In genomic region chr4:93834371-93835066, GRCh38 we compare ENCODE assay signal across 18 cellular contexts. TPM values are rescaled to one million over a fixed set of nuclear protein-coding genes. Genes with fewer than 3 reads are reported as not detected.
DNase-seq lines count a peak whose midpoint lies in the region; ATAC-seq and TF ChIP-seq lines count a peak whose summit lies in the region.
"Had no signal": no experiment of that assay in that cellular context is flagged by ENCODE, and none has a peak within 500 bp of the region (broad histone marks: within the 10 kb centered on the region; RNA-seq: fewer than 3 reads in every experiment).

No MANE protein-coding gene starts in this region.

- in situ Hi-C loops in astrocyte of the cerebellum (cut with HindIII; ENCODE audit: low sequenced_read_pairs): no loop called here

- H3K18ac ChIP-seq in H9 (ENCODE audit: insufficient read length, low read depth, low read length): no peak overlapping the region

- no peaks in the 10 kb centered on the region for H3K79me2 ChIP-seq in H9 (ENCODE audit: insufficient read depth, low read length)

- no peak overlapping the region for H3K56ac ChIP-seq in H9 (ENCODE audit: insufficient read length, low read depth, low read length)

- H2BK12ac ChIP-seq in H9 (ENCODE audit: insufficient read length, low read depth, low read length): no peak overlapping the region

- H3K36me3 ChIP-seq in iPS-20b (ENCODE audit: insufficient read depth, low read depth, low read length) (no peaks in the 10 kb centered on the region), gastroesophageal sphincter (no peaks in the 10 kb centered on the region)
- H3K36me3 ChIP-seq: tibial artery had no signal

- TF ChIP-seq POLR2A in gastroesophageal sphincter (IDR thresholded peaks at IDR 0.05): no peak

- H3K9me3 ChIP-seq in H9 (ENCODE audit: control insufficient read depth, low read depth, low read length) (no peaks in the 10 kb centered on the region), iPS-20b (ENCODE audit: insufficient read depth, low read depth, low read length) (no peaks in the 10 kb centered on the region), gastroesophageal sphincter (no peaks in the 10 kb centered on the region)
- H3K9me3 ChIP-seq: tibial artery had no signal

- no peak overlapping the region for H3K14ac ChIP-seq in H9 (ENCODE audit: insufficient read depth, low read length)

- H2AK5ac ChIP-seq in H9 (ENCODE audit: insufficient read length, low read length): no peak overlapping the region

- peaks cover 2 to 5% of the 10 kb centered on the region in 2 experiments; a peak in 4 of 5 replicates for H3K9me3 Mint-ChIP-seq in H9

- H2BK5ac ChIP-seq in H9 (ENCODE audit: insufficient read length, low read length): no peak overlapping the region

- H3K4me3 ChIP-seq in astrocyte of the cerebellum (ENCODE audit: low read depth, low read length): peak overlapping the region; percentile 33
- peak overlapping the region; percentile 63 for H3K4me3 ChIP-seq in iPS-20b (ENCODE audit: low read length)
- no peak overlapping the region for H3K4me3 ChIP-seq in gastroesophageal sphincter
- H3K4me3 ChIP-seq: tibial artery had no signal

- H3K4me3 Mint-ChIP-seq in H9: peak overlapping the region; percentile 66 to 85

- ATAC-seq in GM21786 (IDR thresholded peaks at IDR 0.05; ENCODE audit: unreplicated experiment) (no peak), gastroesophageal sphincter (no peak), GM18858 (IDR thresholded peaks at IDR 0.05; ENCODE audit: unreplicated experiment) (no peak)

- peak overlapping the region in 1 of 3 experiments; percentile 76; a peak in 1 of 7 replicates for H3K27ac Mint-ChIP-seq in H9

- DNase-seq in H9 (peak; percentile 71), astrocyte of the cerebellum (ENCODE audit: low read depth) (no peak), retina (peak; percentile 88)
- DNase-seq in stimulated activated CD4-positive, alpha-beta T cell treated with anti-CD3 and anti-CD28 coated beads, Interleukin-12 subunit alpha, Interleukin-12 subunit beta, amount 100 ng/mL, for 4 hours: no peak
- DNase-seq: activated effector memory CD4-positive, alpha-beta T cell treated with Interleukin-2 at 50 U/mL for 16 hours; AML-193; amygdala; NCI-H187 treated with DMSO at 0.1 percent for 48 hours; NCI-H748 treated with DMSO at 0.1 percent for 48 hours; tibial artery had no signal

- no peak overlapping the region for H3K4ac ChIP-seq in H9 (ENCODE audit: low read depth, low read length)

- no peak for TF ChIP-seq CTCF in H9 (conservative IDR thresholded peaks at IDR 0.05)
- no peak for TF ChIP-seq CTCF in astrocyte of the cerebellum (IDR thresholded peaks at IDR 0.05; ENCODE audit: low read depth, low read length, missing control alignments)
- TF ChIP-seq CTCF in gastroesophageal sphincter (IDR thresholded peaks at IDR 0.05): no peak

- no peak overlapping the region for H4K8ac ChIP-seq in H9 (replicated peaks; ENCODE audit: insufficient read length, low read depth, low read length)

- H4K5ac ChIP-seq in H9 (ENCODE audit: insufficient read length, low read depth, low read length): no peak overlapping the region

- no peaks in the 10 kb centered on the region for H3K79me1 ChIP-seq in H9 (ENCODE audit: insufficient read depth, low read depth, low read length, poor library complexity, severe bottlenecking)

- no CpG with 5 or more reads among the region's 38 CpGs for WGBS in H9 (ENCODE audit: extremely low coverage, insufficient read length, low lambda C conversion rate)
- WGBS in gastroesophageal sphincter (ENCODE audit: low coverage in 1 of 2), 2 donors: 6 to 8% methylated on average over 15 to 17 of the region's 38 CpGs

- peaks cover 2% of the 10 kb centered on the region; the same call in 1 of the 2 replicates for H3K4me1 ChIP-seq in H9 (ENCODE audit: insufficient read depth, low read length)
- peaks cover 30% of the 10 kb centered on the region; the same call in 1 of the 2 replicates for H3K4me1 ChIP-seq in iPS-20b (ENCODE audit: insufficient read depth, low read length)
- peaks cover 0 to 15% (median 6%) of the 10 kb centered on the region in 3 donors for H3K4me1 ChIP-seq in gastroesophageal sphincter

- H3K27me3 ChIP-seq in H9 (ENCODE audit: insufficient read depth, low read length): peaks cover 57% of the 10 kb centered on the region
- H3K27me3 ChIP-seq in iPS-20b (ENCODE audit: insufficient read depth, low read length): peaks cover 94% of the 10 kb centered on the region
- H3K27me3 ChIP-seq in gastroesophageal sphincter: peaks cover 83% of the 10 kb centered on the region

- TF ChIP-seq EP300 in gastroesophageal sphincter (IDR thresholded peaks at IDR 0.05): no peak

- no peak overlapping the region for H4K91ac ChIP-seq in H9 (ENCODE audit: insufficient read length, low read depth, low read length)

- H3K4me2 ChIP-seq in H9 (ENCODE audit: insufficient read depth, insufficient read length, low read length): peak overlapping the region; percentile 46

- H3K27me3 Mint-ChIP-seq in H9 (ENCODE audit: low read depth): peaks cover 100% of the 10 kb centered on the region

- H3K27ac ChIP-seq in H9 (ENCODE audit: insufficient read length, low read depth, low read length) (no peak overlapping the region), iPS-20b (ENCODE audit: low read length) (no peak overlapping the region), gastroesophageal sphincter (no peak overlapping the region)
- H3K27ac ChIP-seq: tibial artery had no signal

- H3K36me3 Mint-ChIP-seq in H9 (ENCODE audit: insufficient read depth in 1 of 3, low read depth in 3 of 3): no peaks in the 10 kb centered on the region; a peak in 1 of 7 replicates

- peaks cover 2% of the 10 kb centered on the region for H4K20me1 ChIP-seq in H9 (ENCODE audit: control insufficient read depth, insufficient read depth, insufficient read length)

- peaks cover 7% of the 10 kb centered on the region for H3K23me2 ChIP-seq in H9 (ENCODE audit: insufficient read length, low read depth, low read length, poor library complexity, severe bottlenecking)

- H2BK20ac ChIP-seq in H9 (ENCODE audit: low read depth, low read length, poor library complexity, severe bottlenecking): no peak overlapping the region

- H2BK120ac ChIP-seq in H9 (ENCODE audit: low read depth, low read length, poor library complexity, severe bottlenecking): no peak overlapping the region

- H3K4me1 Mint-ChIP-seq in H9: peaks cover 28 to 54% of the 10 kb centered on the region in 2 experiments

- no peak overlapping the region for H3K9ac ChIP-seq in H9 (ENCODE audit: extremely low read depth, insufficient read length, low read length)
- H3K9ac ChIP-seq in iPS-20b (ENCODE audit: low read depth, low read length): no peak overlapping the region

- H2BK15ac ChIP-seq in H9 (ENCODE audit: low read depth, low read length): no peak overlapping the region

- H3K23ac ChIP-seq in H9 (ENCODE audit: insufficient read length, low read depth, low read length): no peak overlapping the region

- no peak overlapping the region for H3T11ph ChIP-seq in H9 (ENCODE audit: low read length)

- H2AFZ ChIP-seq in H9 (ENCODE audit: low read length): no peak overlapping the region

RNA-seq across cellular contexts. Expression of gene ATOH1, which starts 6.0 kb away (rescaled TPM):
- total RNA-seq in H9 (2021): not detected in 2 replicates
- total RNA-seq in gastroesophageal sphincter: not detected
- total RNA-seq: dermis microvascular lymphatic vessel endothelial cell; M059J; renal cortical epithelial cell; T-helper 1 cell treated with Interleukin-12 subunit alpha and Interleukin-12 subunit beta and Interleukin-4 antibody, amounts not matched to agents 30 ng/mL and 1 ng/mL, for 36 hours had no signal

Comparison
In these comparisons a context has a peak if more than half of its experiments do, and no peak if none do; other contexts are left out.
1. DNase-seq: peak in H9 (single experiment) and retina (single experiment); none in astrocyte of the cerebellum (single experiment) and stimulated activated CD4-positive, alpha-beta T cell treated with anti-CD3 and anti-CD28 coated beads, Interleukin-12 subunit alpha, Interleukin-12 subunit beta, amount 100 ng/mL, for 4 hours (single experiment).
2. H3K4me3 ChIP-seq: peak in astrocyte of the cerebellum (single experiment) and iPS-20b (single experiment); none in gastroesophageal sphincter (0 of 2).